ENCODE assay signal across 30 cellular contexts in genomic region chr2:215670396-215670795, GRCh38.
"Had no signal": no experiment of that assay in that cellular context is flagged by ENCODE, and none has a peak within 500 bp of the region (broad histone marks: within the 10 kb centered on the region; RNA-seq: fewer than 3 reads in every experiment).

No MANE protein-coding gene starts in this region.

- ATAC-seq: esophagus mucosa; gastrocnemius medialis; heart left ventricle; left ventricle myocardium superior; lower lobe of right lung; mucosa of descending colon; natural killer cell treated with Interleukin-12 subunit alpha and Interleukin-12 subunit beta and Interleukin-15 and Interleukin-18, amount 100 ng/mL, for 72 hours; stimulated activated naive B cell treated with anti-CD40 and anti-IgM and Interleukin-4, amounts not matched to agents 10 μg/mL and 1 μg/mL and 100 μg/mL, for 72 hours had no signal

- H3K9me3 Mint-ChIP-seq: natural killer cell treated with Interleukin-12 subunit alpha and Interleukin-12 subunit beta and Interleukin-15 and Interleukin-18, amount 100 ng/mL, for 72 hours; stimulated activated naive CD8-positive, alpha-beta T cell treated with anti-CD3 and anti-CD28 coated beads, Interleukin-15, Interleukin-2, amounts not matched to agents 100 ng/mL and 50 ng/mL, for 24 hours had no signal

- H3K4me1 Mint-ChIP-seq: immature natural killer cell; naive B cell; stimulated activated naive B cell treated with anti-CD40 and anti-IgM and Interleukin-4, amounts not matched to agents 10 μg/mL and 1 μg/mL and 100 μg/mL, for 72 hours had no signal

- H3K27ac ChIP-seq: dorsolateral prefrontal cortex, epithelial cell of prostate, gastrocnemius medialis, lower lobe of right lung, neutrophil, pancreas, skin epidermis, spleen, thoracic aorta, tibial nerve, upper lobe of left lung had no signal

- H3K9me3 ChIP-seq: gastrocnemius medialis, lower lobe of right lung, mucosa of descending colon, neutrophil, pancreas, spleen, thoracic aorta, upper lobe of left lung had no signal

- H3K4me3 ChIP-seq: dorsolateral prefrontal cortex, gastrocnemius medialis, heart left ventricle, lower lobe of right lung, mucosa of descending colon, pancreas, skin epidermis, spleen, thoracic aorta, tibial nerve, upper lobe of left lung had no signal

- H3K27me3 ChIP-seq: gastrocnemius medialis, pancreas, tibial nerve, upper lobe of left lung had no signal

- H3K4me1 ChIP-seq: gastrocnemius medialis, lower lobe of right lung, pancreas, spleen, tibial nerve, upper lobe of left lung had no signal

- H3K36me3 Mint-ChIP-seq: immature natural killer cell; natural killer cell treated with Interleukin-12 subunit alpha and Interleukin-12 subunit beta and Interleukin-15 and Interleukin-18, amount 100 ng/mL, for 72 hours; stimulated activated naive B cell treated with anti-CD40 and anti-IgM and Interleukin-4, amounts not matched to agents 10 μg/mL and 1 μg/mL and 100 μg/mL, for 72 hours had no signal

- FAIRE-seq: pancreas, urothelium cell line had no signal

- H3K27me3 Mint-ChIP-seq: stimulated activated naive CD8-positive, alpha-beta T cell treated with anti-CD3 and anti-CD28 coated beads, Interleukin-15, Interleukin-2, amounts not matched to agents 100 ng/mL and 50 ng/mL, for 24 hours had no signal

- H3K4me3 Mint-ChIP-seq: immature natural killer cell; mesothelial cell of epicardium; naive B cell; natural killer cell treated with Interleukin-12 subunit alpha and Interleukin-12 subunit beta and Interleukin-15 and Interleukin-18, amount 100 ng/mL, for 72 hours; neural crest cell; stimulated activated naive B cell treated with anti-CD40 and anti-IgM and Interleukin-4, amounts not matched to agents 10 μg/mL and 1 μg/mL and 100 μg/mL, for 72 hours; stimulated activated naive CD8-positive, alpha-beta T cell treated with anti-CD3 and anti-CD28 coated beads, Interleukin-15, Interleukin-2, amounts not matched to agents 100 ng/mL and 50 ng/mL, for 24 hours had no signal

- H3K27ac Mint-ChIP-seq: immature natural killer cell; mesothelial cell of epicardium; naive B cell; natural killer cell treated with Interleukin-12 subunit alpha and Interleukin-12 subunit beta and Interleukin-15 and Interleukin-18, amount 100 ng/mL, for 72 hours; stimulated activated naive B cell treated with anti-CD40 and anti-IgM and Interleukin-4, amounts not matched to agents 10 μg/mL and 1 μg/mL and 100 μg/mL, for 72 hours; stimulated activated naive CD8-positive, alpha-beta T cell treated with anti-CD3 and anti-CD28 coated beads, Interleukin-15, Interleukin-2, amounts not matched to agents 100 ng/mL and 50 ng/mL, for 24 hours had no signal

- H3K36me3 ChIP-seq: gastrocnemius medialis, heart left ventricle, lower lobe of right lung, neutrophil, pancreas, spleen, thoracic aorta, tibial nerve, upper lobe of left lung had no signal

- DNase-seq: cortex of kidney; dorsolateral prefrontal cortex; effector CD4-positive, alpha-beta T cell; foreskin fibroblast; gastrocnemius medialis; heart left ventricle; hippocampal formation; immature natural killer cell; islet precursor cell; left ventricle myocardium superior; lower lobe of right lung; mucosa of descending colon; naive B cell; pancreas; retina; spleen; stimulated activated CD4-positive, alpha-beta T cell treated with anti-CD3 and anti-CD28 coated beads, Interleukin-4, amount 100 ng/mL, for 4 hours; stimulated activated naive B cell treated with anti-CD40 and anti-IgM and Interleukin-4, amounts not matched to agents 10 μg/mL and 1 μg/mL and 100 μg/mL, for 72 hours; upper lobe of left lung had no signal
